ENCODE assay signal across 19 cellular contexts in genomic region chr2:3143602-3144001, GRCh38.
"Had no signal": no experiment of that assay in that cellular context is flagged by ENCODE, and none has a peak within 500 bp of the region (broad histone marks: within the 10 kb centered on the region; RNA-seq: fewer than 3 reads in every experiment).

No MANE protein-coding gene starts in this region.

- H3K9me3 ChIP-seq: ascending aorta, gastrocnemius medialis, heart right ventricle, left lung, ovary, thyroid gland had no signal

- ATAC-seq: gastrocnemius medialis, left lung had no signal

- H3K27me3 ChIP-seq: ascending aorta, cardiac muscle cell, gastrocnemius medialis, heart right ventricle, left lung, ovary, thyroid gland had no signal

- DNase-seq: activated CD4-positive, alpha-beta T cell treated with anti-CD3 and anti-CD28 coated beads, Interleukin-2, amount 50 U/mL, for 48 hours; activated CD4-positive, CD25-positive, alpha-beta regulatory T cell treated with anti-CD3 and anti-CD28 coated beads, Interleukin-2, amount 50 U/mL, for 72 hours; activated gamma-delta T cell treated with Interleukin-2 at 50 U/mL for 16 hours; activated naive CD8-positive, alpha-beta T cell treated with anti-CD3 and anti-CD28 coated beads for 36 hours; activated T-cell treated with anti-CD3 and anti-CD28 coated beads, Interleukin-2, amount 50 U/mL, for 48 hours; effector CD8-positive, alpha-beta T cell; gastrocnemius medialis; heart right ventricle; islet precursor cell; left lung; natural killer cell; ovary; retina; stimulated activated CD4-positive, alpha-beta T cell treated with anti-CD3 and anti-CD28 coated beads, Interleukin-4, amount 100 ng/mL, for 4 hours; T-helper 2 cell had no signal

- H3K4me1 ChIP-seq: ascending aorta, gastrocnemius medialis, heart right ventricle, left lung had no signal

- H3K36me3 ChIP-seq: ascending aorta, cardiac muscle cell, gastrocnemius medialis, heart right ventricle, left lung, ovary, thyroid gland had no signal

- H3K4me3 ChIP-seq: ascending aorta, cardiac muscle cell, gastrocnemius medialis, heart right ventricle, left lung, ovary, skin epidermis, thyroid gland had no signal

- H3K27ac ChIP-seq: ascending aorta, cardiac muscle cell, gastrocnemius medialis, heart right ventricle, left lung, ovary, skin epidermis had no signal
